In genomic region chr5:149035282-149035882, GRCh38 we compare ENCODE assay signal across 8 cellular contexts. TPM values are rescaled to one million over a fixed set of nuclear protein-coding genes. Genes with fewer than 3 reads are reported as not detected.
DNase-seq lines count a peak whose midpoint lies in the region; ATAC-seq, FAIRE-seq and TF ChIP-seq lines count a peak whose summit lies in the region.

No MANE protein-coding gene starts in this region.

- no peaks in the 10 kb centered on the region for H3K9me1 ChIP-seq in K562 (ENCODE audit: control insufficient read depth, insufficient read depth, low read length)

- no TSS peak for BruUV-seq in K562 (replicated peaks; lab: Mats Ljungman, UMichigan)

- TF ChIP-seq POLR2A in K562 (conservative IDR thresholded peaks at IDR 0.05), result no peak

- ATAC-seq in HG02885 (IDR thresholded peaks at IDR 0.05; ENCODE audit: poor library complexity, unreplicated experiment), result peak; percentile 93
- ATAC-seq in K562, result peak; percentile 99

- no peak overlapping the region for H3K9ac ChIP-seq in K562 (ENCODE audit: insufficient read depth in 1 of 2, low read depth in 2 of 2, low read length in 2 of 2)

- H3K27me3 ChIP-seq in K562 (ENCODE audit: control insufficient read depth in 2 of 2, insufficient read depth in 2 of 2, low read length in 2 of 2) (peaks cover 0 to 16% of the 10 kb centered on the region in 2 experiments; a peak in 3 of 5 replicates), iPS DF 6.9 (ENCODE audit: control insufficient read depth, insufficient read depth, low read length) (no peaks in the 10 kb centered on the region)

- no peaks in the 10 kb centered on the region; a peak in 1 of 5 replicates for H3K4me1 ChIP-seq in K562 (replicated peaks in 1 of 2; ENCODE audit: control insufficient read depth in 2 of 2, insufficient read depth in 2 of 2, low read length in 2 of 2)
- H3K4me1 ChIP-seq in iPS DF 6.9 (ENCODE audit: control insufficient read depth, insufficient read depth, low read length), result no peaks in the 10 kb centered on the region

- DNase-seq in NCI-H524 (lab: John Stamatoyannopoulos, UW) (peak; percentile 37 to 55), NCI-H524 treated with DMSO at 0.1 percent for 48 hours (lab: John Stamatoyannopoulos, UW) (no peak), NCI-H2107 (lab: John Stamatoyannopoulos, UW) (peak; percentile 10), UCSD-AML1 (lab: John Stamatoyannopoulos, UW; ENCODE audit: unreplicated experiment) (peak; percentile 75), K562 (ENCODE audit: extremely low read depth in 1 of 4, low spot score in 3 of 4) (peak; percentile 52 to 74 (median 56)), iPS DF 6.9 (ENCODE audit: low read depth, low spot score) (peak; percentile 43)
- peak; percentile 30 to 43 for DNase-seq in stimulated activated CD4-positive, alpha-beta T cell treated with anti-CD3 and anti-CD28 coated beads, Interleukin-15, amount 100 ng/mL, for 1 hour (ENCODE audit: low read depth in 1 of 2, low spot score in 1 of 2)

- no peak for TF ChIP-seq EP300 in K562 (IDR thresholded peaks at IDR 0.05; ENCODE audit: low read length)

- 5% methylated on average over 9 of the region's 9 CpGs for WGBS in K562 (ENCODE audit: insufficient coverage, low coverage, missing lambda C conversion rate)
- no CpG with 5 or more reads among the region's 9 CpGs for WGBS in iPS DF 6.9 (ENCODE audit: insufficient coverage, insufficient read length)

- H3K9me3 ChIP-seq in K562 (replicated peaks; ENCODE audit: control insufficient read depth, insufficient read depth, low read depth, low read length), result no peaks in the 10 kb centered on the region
- no peaks in the 10 kb centered on the region for H3K9me3 ChIP-seq in iPS DF 6.9 (ENCODE audit: control insufficient read depth, insufficient read depth, low read length)

- H3K79me2 ChIP-seq in K562 (ENCODE audit: control insufficient read depth, insufficient read depth, low read length), result no peaks in the 10 kb centered on the region

- peak; percentile 96 for FAIRE-seq in K562 (lab: Jason Lieb, UNC)

- POLR2A ChIA-PET in K562 (lab: Yijun Ruan, JAX), result interaction anchor here (0.6 to 0.9 kb wide), 4 partner anchors 22 to 1111 kb away, joined by 3 to 4 read pairs (median 4); no protein-coding TSS in a partner anchor

- peak; percentile 88 to 89 for TF ChIP-seq RAD21 in K562 (CRISPR knock-in tag; conservative IDR thresholded peaks at IDR 0.05 in 1 of 2, IDR thresholded peaks at IDR 0.05 in 1 of 2)

- H3K27ac ChIP-seq in K562 (ENCODE audit: extremely low read depth, low read depth, low read length) (no peak overlapping the region), iPS DF 6.9 (ENCODE audit: low read length) (no peak overlapping the region)

- no peak overlapping the region for H2AFZ ChIP-seq in K562 (ENCODE audit: low read depth, low read length)

- CTCF ChIA-PET in K562 (lab: Yijun Ruan, JAX; ENCODE audit: low intra/inter-chr PET ratio), result interaction anchor here (1.2 to 2.6 kb wide), 2 partner anchors 294 to 303 kb away, joined by 7 to 22 read pairs; no protein-coding TSS in a partner anchor

- H3K4me3 ChIP-seq in K562 (no peak overlapping the region), iPS DF 6.9 (ENCODE audit: low read length) (no peak overlapping the region)

- TF ChIP-seq CTCF in K562 (IDR thresholded peaks at IDR 0.05 in 2 of 3, conservative IDR thresholded peaks at IDR 0.05 in 1 of 3; ENCODE audit: insufficient read depth in 2 of 3, low read depth in 1 of 3, low read length in 3 of 3), result peak; percentile 84 to 90 (median 90)

- H3K36me3 ChIP-seq in K562 (ENCODE audit: control insufficient read depth, insufficient read depth, low read length) (no peaks in the 10 kb centered on the region), iPS DF 6.9 (ENCODE audit: control insufficient read depth, insufficient read depth, low read length) (no peaks in the 10 kb centered on the region)

- intact Hi-C loops in K562 (cut with micrococcal nuclease), result loop anchor here (1.0 to 10.0 kb wide), 5 partner anchors 79 to 1091 kb away; no protein-coding TSS in a partner anchor

- in situ Hi-C loops in K562 (cut with MboI), result loop anchor here (10.0 to 25.0 kb wide), 3 partner anchors 301 to 848 kb away; no protein-coding TSS in a partner anchor

- H4K20me1 ChIP-seq in K562 (replicated peaks; ENCODE audit: control insufficient read depth, insufficient read depth, low read length), result no peaks in the 10 kb centered on the region

- H3K4me2 ChIP-seq in K562 (ENCODE audit: insufficient read depth, low read length), result no peak overlapping the region

TF ChIP-seq in K562, 482 proteins besides CTCF, POLR2A, EP300 and RAD21 (continues in another document):
- TF ChIP-seq FOXM1 (IDR thresholded peaks at IDR 0.05; ENCODE audit: low read depth) (0 out of 2 replicates have a peak, but pooled peaks have one; percentile 27), FOXM1 (CRISPR knock-in tag; IDR thresholded peaks at IDR 0.05; ENCODE audit: low read depth) (no peak), STAG1 (CRISPR knock-in tag; IDR thresholded peaks at IDR 0.05; ENCODE audit: borderline replicate concordance) (peak; percentile 85; the same call in 1 of the 2 replicates), CEBPG (CRISPR knock-in tag; IDR thresholded peaks at IDR 0.05) (peak; percentile 76), CEBPG (tag; conservative IDR thresholded peaks at IDR 0.05 in 1 of 2, IDR thresholded peaks at IDR 0.05 in 1 of 2) (peak; percentile 42 to 79; a peak in 2 of 4 replicates), ATF7 (IDR thresholded peaks at IDR 0.05) (0 out of 2 replicates have a peak, but pooled peaks have one; percentile 23), ZBTB1 (CRISPR knock-in tag; IDR thresholded peaks at IDR 0.05; ENCODE audit: borderline replicate concordance, low read depth) (no peak), TBL1XR1 (IDR thresholded peaks at IDR 0.05; ENCODE audit: low read length in 2 of 2) (0 out of 4 replicates have a peak, but pooled peaks of 1 of the 2 experiments have one; percentile 23), TAF1 (IDR thresholded peaks at IDR 0.05; ENCODE audit: control insufficient read depth, extremely low read depth, insufficient read depth, low read length, severe bottlenecking) (no peak), JUND (IDR thresholded peaks at IDR 0.05; ENCODE audit: borderline replicate concordance, low read depth, low read length) (0 out of 2 replicates have a peak, but pooled peaks have one; percentile 47), JUND (tag; IDR thresholded peaks at IDR 0.05; ENCODE audit: borderline replicate concordance, low read depth, low read length) (no peak), ZNF24 (IDR thresholded peaks at IDR 0.05) (peak; percentile 19; the same call in 1 of the 2 replicates), ATF3 (IDR thresholded peaks at IDR 0.05) (0 out of 2 replicates have a peak, but pooled peaks have one; percentile 13), ATF3 (CRISPR knock-in tag; conservative IDR thresholded peaks at IDR 0.05) (no peak), NFE2L1 (tag; IDR thresholded peaks at IDR 0.05; ENCODE audit: borderline replicate concordance, low read depth) (no peak), KLF16 (IDR thresholded peaks at IDR 0.05) (no peak), NFXL1 (CRISPR knock-in tag; IDR thresholded peaks at IDR 0.05) (no peak), NCOA2 (IDR thresholded peaks at IDR 0.05; ENCODE audit: partially characterized antibody in 2 of 2) (peak in 1 of 2 experiments; percentile 31), CEBPB (tag; IDR thresholded peaks at IDR 0.05) (peak; percentile 84), SMC3 (conservative IDR thresholded peaks at IDR 0.05; ENCODE audit: insufficient read depth, low read depth, low read length) (peak; percentile 71), ZNF445 (CRISPR knock-in tag; IDR thresholded peaks at IDR 0.05; ENCODE audit: low read depth) (no peak), CREM (IDR thresholded peaks at IDR 0.05; ENCODE audit: low read depth) (peak; percentile 51; the same call in 1 of the 2 replicates)

RNA-seq across cellular contexts. Expression of gene SH3TC2, which starts 27.5 kb away (rescaled TPM):
- total RNA-seq in K562 (2011; cell fraction: chromatin; rRNA removed; ENCODE audit: low replicate concordance), result 0.40 and 0.88 TPM in 2 replicates
- total RNA-seq in K562 (2011; cell fraction: nucleolus; rRNA removed), result 0.17 and 0.26 TPM in 2 replicates
- total RNA-seq in K562 (2011; cell fraction: nucleoplasm; rRNA removed), result 0.53 and 0.81 TPM in 2 replicates
- total RNA-seq in K562 (2014; rRNA removed) (0.41 and 0.59 TPM in 2 replicates), K562 (2014; rRNA removed; fragmentation: Illumina TruSeq; extraction: Trizol) (0.41 and 0.62 TPM in 2 replicates), K562 (2015; rRNA removed; fragmentation: Illumina TruSeq; extraction: Trizol) (0.29 and 0.41 TPM in 2 replicates), K562 (2021) (0.80 and 1.1 TPM in 2 replicates)
- polyA plus RNA-seq in K562 (2011; rRNA removed) (0.03 and 0.61 TPM in 2 replicates), K562 (2014; fragmentation: Illumina TruSeq; extraction: Trizol) (0.33 and 0.34 TPM in 2 replicates), K562 (2014; fragmentation: Nextera tagmentation; extraction: Ambion mirVana) (under 1 TPM in 1 of 2 experiments, not detected in 1; 0.03 TPM), K562 (2014; rRNA removed) (0.20 and 0.52 TPM in 2 replicates)
- polyA plus RNA-seq in K562 (2011; cell fraction: cytosol; rRNA removed), result 0.45 TPM in 1 of 2 replicates, not detected in the other
- polyA plus RNA-seq in K562 (2011; cell fraction: nucleus; rRNA removed), result 1.6 TPM in 1 of 2 replicates, not detected in the other
- 0.62 and 0.64 TPM in 2 replicates for polyA plus RNA-seq in K562 (2012)
- 0.42 and 0.74 TPM in 2 replicates for polyA minus RNA-seq in K562 (2011; rRNA and poly(A)+ RNA removed)
- 1.5 TPM in 1 of 2 replicates, not detected in the other for polyA minus RNA-seq in K562 (2011; cell fraction: cytosol; rRNA and poly(A)+ RNA removed)
- polyA minus RNA-seq in K562 (2011; cell fraction: nucleus; rRNA and poly(A)+ RNA removed), result 0.67 TPM in 1 of 2 replicates, not detected in the other
